In genomic region chr10:129912161-129912917, GRCh38 we compare ENCODE assay signal across 1 cellular context.
TF ChIP-seq lines count a peak whose summit lies in the region.

No MANE protein-coding gene starts in this region.

TF ChIP-seq in IMR-90, 13 proteins besides CTCF, POLR2A, EP300 and RAD21 (continued from another document):
- no peak for TF ChIP-seq USF2 (IDR thresholded peaks at IDR 0.05; ENCODE audit: low read depth, low read length)
- TF ChIP-seq SMC3 (IDR thresholded peaks at IDR 0.05; ENCODE audit: low read depth, low read length) = no peak
- no peak for TF ChIP-seq CHD1 (IDR thresholded peaks at IDR 0.05; ENCODE audit: low read depth, low read length)
- TF ChIP-seq CEBPB (IDR thresholded peaks at IDR 0.05; ENCODE audit: low read depth, low read length) = no peak
- no peak for TF ChIP-seq RFX5 (IDR thresholded peaks at IDR 0.05; ENCODE audit: low read depth, low read length)
- TF ChIP-seq RCOR1 (IDR thresholded peaks at IDR 0.05; ENCODE audit: insufficient replicate concordance, low read length) = no peak
- no peak for TF ChIP-seq MAFK (IDR thresholded peaks at IDR 0.05; ENCODE audit: low read depth, low read length)
- no peak for TF ChIP-seq MAZ (IDR thresholded peaks at IDR 0.05; ENCODE audit: borderline replicate concordance, low read depth, low read length)
